8 cellular contexts compared by ENCODE assay signal in the genomic region with DNA sequence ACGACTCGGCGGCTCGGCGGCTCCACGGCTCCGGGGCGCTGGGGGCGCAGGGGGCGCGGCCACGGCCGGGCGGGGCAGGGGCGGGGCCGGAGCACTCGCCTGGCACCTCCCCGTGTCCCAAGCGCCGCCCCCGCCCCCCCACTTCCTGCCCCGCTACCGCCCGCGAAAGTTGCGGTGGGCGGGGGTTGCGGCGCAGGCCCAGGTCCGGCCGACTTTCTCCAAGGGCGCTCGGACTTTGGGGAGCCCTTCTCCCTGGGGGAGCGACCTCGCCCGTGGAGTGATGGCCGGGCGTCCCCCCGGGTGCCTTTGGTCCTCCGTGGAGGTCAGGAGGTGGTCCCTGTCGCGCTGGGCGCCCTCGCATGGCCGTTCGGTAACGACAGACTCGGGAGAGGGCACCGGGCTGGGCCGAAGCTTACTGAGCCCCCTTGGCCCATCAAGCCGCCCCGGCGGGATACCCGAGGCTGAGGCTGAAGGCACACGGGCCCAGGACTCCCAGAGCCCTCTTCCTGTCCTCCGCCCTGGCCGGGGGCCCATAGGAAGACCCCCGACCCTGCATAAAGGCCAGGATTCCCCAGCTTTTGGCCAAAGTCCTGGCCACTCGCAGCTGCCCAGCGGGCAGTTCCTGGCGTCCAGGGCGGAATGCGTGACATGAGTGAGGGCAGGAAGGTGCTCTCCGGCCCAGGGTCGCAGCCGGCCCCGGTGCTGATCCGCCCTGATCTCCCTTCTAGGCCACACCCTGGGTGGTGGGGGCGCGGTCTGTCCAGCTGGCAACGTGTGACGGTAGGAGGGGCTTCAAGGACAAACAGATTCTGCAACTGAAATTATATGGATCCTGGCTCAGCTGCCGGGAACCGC. TPM values are rescaled to one million over a fixed set of nuclear protein-coding genes. Genes with fewer than 3 reads are reported as not detected.
A peak's percentile ranks its signal among the peaks of the same experiment; 100 is the strongest.
DNase-seq lines count a peak whose midpoint lies in the region; ATAC-seq and TF ChIP-seq lines count a peak whose summit lies in the region.

No MANE protein-coding gene starts in this region.

- DNase-seq in AG09309 (ENCODE audit: low read depth), result peak; percentile 77
- DNase-seq in NCI-H526 treated with DMSO at 0.1 percent for 48 hours (lab: John Stamatoyannopoulos, UW), result peak; percentile 26
- peak; percentile 65 to 68 for DNase-seq in activated CD4-positive, alpha-beta T cell treated with anti-CD3 and anti-CD28 coated beads, Interleukin-2, amount 50 U/mL, for 4 hours
- DNase-seq in lung microvascular endothelial cell (ENCODE audit: low read depth in 2 of 2), result peak; percentile 71 to 90
- peak; percentile 45 for DNase-seq in stimulated activated CD8-positive, alpha-beta memory T cell treated with anti-CD3 and anti-CD28 coated beads, Interleukin-12 subunit alpha, Interleukin-12 subunit beta, amount 100 ng/mL, for 24 hours (ENCODE audit: extremely low read depth)

- peak overlapping the region; percentile 87 for H3K27ac ChIP-seq in duodenal mucosa (ENCODE audit: low read depth, low read length)

- H3K36me3 ChIP-seq in duodenal mucosa (ENCODE audit: control insufficient read depth in 1 of 2, insufficient read depth in 2 of 2, low read length in 2 of 2), result no peaks in the 10 kb centered on the region

- peak; percentile 45 for TF ChIP-seq CTCF in AG09309 (IDR thresholded peaks at IDR 0.05; ENCODE audit: control insufficient read depth, insufficient read depth, low read depth, low read length, missing control alignments)

- no peaks in the 10 kb centered on the region for H3K9me3 ChIP-seq in duodenal mucosa (ENCODE audit: control insufficient read depth in 1 of 2, low read length in 2 of 2)

- H3K4me3 ChIP-seq in AG09309 (ENCODE audit: control insufficient read depth, low read depth, low read length) (peak overlapping the region; percentile 94), duodenal mucosa (ENCODE audit: low read depth in 1 of 2, low read length in 2 of 2) (peak overlapping the region; percentile 80 to 81)

- H3K27me3 ChIP-seq in duodenal mucosa (ENCODE audit: control insufficient read depth in 1 of 2, insufficient read depth in 2 of 2, low read length in 2 of 2), result no peaks in the 10 kb centered on the region

- peak overlapping the region; percentile 88 to 91 for H3K9ac ChIP-seq in duodenal mucosa (ENCODE audit: low read depth in 1 of 2, low read length in 2 of 2)

- H3K4me1 ChIP-seq in duodenal mucosa (ENCODE audit: control insufficient read depth in 1 of 2, insufficient read depth in 2 of 2, low read length in 2 of 2), result peaks cover 22 to 34% of the 10 kb centered on the region in 2 donors

- ATAC-seq in GM19035 (IDR thresholded peaks at IDR 0.05; ENCODE audit: unreplicated experiment), result peak; percentile 48
- peak; percentile 59 for ATAC-seq in HG03432 (IDR thresholded peaks at IDR 0.05; ENCODE audit: unreplicated experiment)

RNA-seq across cellular contexts. Expression of a gene that starts 0.9 kb away (rescaled TPM):
- 10.0 and 17.7 TPM in 2 replicates for total RNA-seq in lung microvascular endothelial cell

RNA-seq across cellular contexts. Expression of a gene that starts 32.3 kb away (rescaled TPM):
- 4.8 TPM in 2 replicates for total RNA-seq in lung microvascular endothelial cell

Comparison
In these comparisons a context has a peak if more than half of its experiments do, and no peak if none do; other contexts are left out.
1. Peak in every context shown above with its lines: DNase-seq, ATAC-seq, H3K4me3 ChIP-seq and H3K27ac ChIP-seq.
2. DNase-seq: peak in every context shown above with its lines; median percentile 80 in lung microvascular endothelial cell; 77 in AG09309; 66 in activated CD4-positive, alpha-beta T cell treated with anti-CD3 and anti-CD28 coated beads, Interleukin-2, amount 50 U/mL, for 4 hours; 45 in stimulated activated CD8-positive, alpha-beta memory T cell treated with anti-CD3 and anti-CD28 coated beads, Interleukin-12 subunit alpha, Interleukin-12 subunit beta, amount 100 ng/mL, for 24 hours; 26 in NCI-H526 treated with DMSO at 0.1 percent for 48 hours.